ENCODE assay signal across 5 cellular contexts in the genomic region with DNA sequence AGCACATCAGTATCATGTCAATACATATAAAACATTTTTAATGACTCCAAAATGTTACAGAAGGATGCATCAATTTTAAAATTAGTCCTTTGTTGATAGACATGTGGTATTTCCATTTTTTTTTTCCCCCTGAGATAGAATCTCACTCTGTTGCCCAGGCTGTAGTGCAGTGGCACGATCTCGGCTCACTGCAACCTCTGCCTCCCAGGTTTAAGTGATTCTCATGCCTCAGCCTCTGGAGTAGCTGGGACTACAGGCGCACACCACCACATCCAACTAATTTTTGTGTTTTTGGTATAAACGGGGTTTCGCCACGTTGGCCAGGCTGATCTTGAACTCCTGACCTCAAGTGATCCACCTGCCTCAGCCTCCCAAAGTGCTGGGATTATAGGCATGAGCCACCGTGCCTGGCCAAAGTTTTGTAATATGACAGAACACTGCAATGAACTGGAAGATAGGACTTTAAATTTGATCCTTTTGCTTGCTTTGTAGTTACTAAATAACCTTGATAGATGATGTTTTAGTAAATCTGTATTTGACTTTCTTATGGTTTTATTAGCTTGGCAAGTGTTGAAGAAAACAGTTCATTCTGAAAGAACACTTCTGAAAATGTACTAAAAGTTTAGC. TPM values are rescaled to one million over a fixed set of nuclear protein-coding genes. Genes with fewer than 3 reads are reported as not detected.
"Had no signal": no experiment of that assay in that cellular context is flagged by ENCODE, and none has a peak within 500 bp of the region (broad histone marks: within the 10 kb centered on the region; RNA-seq: fewer than 3 reads in every experiment).

No MANE protein-coding gene starts in this region.

RNA-seq across cellular contexts. Expression of a gene that starts 3.4 kb away (rescaled TPM):
- total RNA-seq: myocyte had no signal

RNA-seq across cellular contexts. Expression of a gene that starts 27.6 kb away (rescaled TPM):
- total RNA-seq: dermis microvascular lymphatic vessel endothelial cell, kidney epithelial cell, myocyte, temporal lobe, ureter had no signal
